ENCODE assay signal across 1 cellular context in genomic region chr9:110555971-110556370, GRCh38.
TF ChIP-seq lines count a peak whose summit lies in the region.

No MANE protein-coding gene starts in this region.

TF ChIP-seq in GM23338, 12 proteins besides CTCF, POLR2A, EP300 and RAD21 (continued from another document):
- no peak for TF ChIP-seq ZNF462 (CRISPR knock-in tag; IDR thresholded peaks at IDR 0.05)
- TF ChIP-seq ZNF114 (CRISPR knock-in tag; IDR thresholded peaks at IDR 0.05) = no peak
- TF ChIP-seq POLR2AphosphoS5 (IDR thresholded peaks at IDR 0.05; ENCODE audit: low read depth) = no peak
- TF ChIP-seq EZH2 (IDR thresholded peaks at IDR 0.05; ENCODE audit: low read depth, unreplicated experiment) = no peak
- TF ChIP-seq CREB1 (CRISPR knock-in tag; IDR thresholded peaks at IDR 0.05; ENCODE audit: low read depth) = no peak
- no peak for TF ChIP-seq ETS1 (IDR thresholded peaks at IDR 0.05)
- no peak for TF ChIP-seq STAT1 (IDR thresholded peaks at IDR 0.05; ENCODE audit: unreplicated experiment)
- TF ChIP-seq EZH2phosphoT487 (IDR thresholded peaks at IDR 0.05; ENCODE audit: unreplicated experiment) = no peak
